29 cellular contexts compared by ENCODE assay signal in genomic region chr3:105618561-105618960, GRCh38.
"Had no signal": no experiment of that assay in that cellular context is flagged by ENCODE, and none has a peak within 500 bp of the region (broad histone marks: within the 10 kb centered on the region; RNA-seq: fewer than 3 reads in every experiment).

No MANE protein-coding gene starts in this region.

- H3K36me3 Mint-ChIP-seq: naive thymus-derived CD8-positive, alpha-beta T cell had no signal

- H3K9me3 Mint-ChIP-seq: naive thymus-derived CD8-positive, alpha-beta T cell; nephron progenitor cell; stimulated activated naive CD8-positive, alpha-beta T cell treated with anti-CD3 and anti-CD28 coated beads, Interleukin-15, amount 100 ng/mL, for 72 hours had no signal

- H3K4me3 ChIP-seq: dorsolateral prefrontal cortex, heart right ventricle, left lung, prostate gland, right atrium auricular region, smooth muscle cell, suprapubic skin, vagina had no signal

- H3K27ac ChIP-seq: dorsolateral prefrontal cortex, epithelial cell of prostate, heart right ventricle, left lung, prostate gland, right atrium auricular region, suprapubic skin, vagina had no signal

- H3K4me3 Mint-ChIP-seq: naive thymus-derived CD8-positive, alpha-beta T cell; nephron progenitor cell; stimulated activated naive CD8-positive, alpha-beta T cell treated with anti-CD3 and anti-CD28 coated beads, Interleukin-15, amount 100 ng/mL, for 72 hours had no signal

- DNase-seq: cortex of kidney; dorsolateral prefrontal cortex; effector CD4-positive, alpha-beta T cell; foreskin fibroblast; glutamatergic neuron; heart right ventricle; hippocampal formation; left cardiac atrium; left lung; mesenchymal stem cell; midbrain; naive thymus-derived CD8-positive, alpha-beta T cell; nephron progenitor cell; nucleus accumbens; stimulated activated CD4-positive, alpha-beta T cell treated with anti-CD3 and anti-CD28 coated beads, Interleukin-12 subunit alpha, Interleukin-12 subunit beta, amount 100 ng/mL, for 4 hours; stimulated activated CD4-positive, alpha-beta T cell treated with anti-CD3 and anti-CD28 coated beads, Interleukin-1b, Interleukin-23, amount 100 ng/mL, for 48 hours; stimulated activated CD4-positive, alpha-beta T cell treated with anti-CD3 and anti-CD28 coated beads, Interleukin-4, amount 100 ng/mL, for 1 hour; stimulated activated CD8-positive, alpha-beta memory T cell treated with anti-CD3 and anti-CD28 coated beads, Interleukin-4, amount 100 ng/mL, for 48 hours; stimulated activated naive CD4-positive, alpha-beta T cell; stimulated activated naive CD8-positive, alpha-beta T cell treated with anti-CD3 and anti-CD28 coated beads, Interleukin-15, amount 100 ng/mL, for 72 hours; trophoblast cell had no signal

- H3K9me3 ChIP-seq: heart right ventricle, left lung, prostate gland, right atrium auricular region, suprapubic skin, vagina had no signal

- H3K27ac Mint-ChIP-seq: naive thymus-derived CD8-positive, alpha-beta T cell; nephron progenitor cell; stimulated activated naive CD8-positive, alpha-beta T cell treated with anti-CD3 and anti-CD28 coated beads, Interleukin-15, amount 100 ng/mL, for 72 hours had no signal

- H3K36me3 ChIP-seq: heart right ventricle, left lung, prostate gland, right atrium auricular region, suprapubic skin, vagina had no signal

- H3K4me1 Mint-ChIP-seq: naive thymus-derived CD8-positive, alpha-beta T cell; stimulated activated naive CD8-positive, alpha-beta T cell treated with anti-CD3 and anti-CD28 coated beads, Interleukin-15, amount 100 ng/mL, for 72 hours had no signal

- H3K27me3 ChIP-seq: dorsolateral prefrontal cortex, heart right ventricle, left lung, right atrium auricular region, suprapubic skin, vagina had no signal

- ATAC-seq: esophagus mucosa; heart right ventricle; left cardiac atrium; left lung; naive thymus-derived CD8-positive, alpha-beta T cell; sciatic nerve; stimulated activated naive CD8-positive, alpha-beta T cell treated with anti-CD3 and anti-CD28 coated beads, Interleukin-15, amount 100 ng/mL, for 72 hours had no signal

- H3K4me1 ChIP-seq: left lung, prostate gland, right atrium auricular region, suprapubic skin, vagina had no signal

- H3K27me3 Mint-ChIP-seq: stimulated activated naive CD8-positive, alpha-beta T cell treated with anti-CD3 and anti-CD28 coated beads, Interleukin-15, amount 100 ng/mL, for 72 hours had no signal
